In genomic region chr2:104848526-104848925, GRCh38 we compare ENCODE assay signal across 19 cellular contexts. TPM values are rescaled to one million over a fixed set of nuclear protein-coding genes. Genes with fewer than 3 reads are reported as not detected.
DNase-seq lines count a peak whose midpoint lies in the region; ATAC-seq and TF ChIP-seq lines count a peak whose summit lies in the region.
"Had no signal": no experiment of that assay in that cellular context is flagged by ENCODE, and none has a peak within 500 bp of the region (broad histone marks: within the 10 kb centered on the region; RNA-seq: fewer than 3 reads in every experiment).

No MANE protein-coding gene starts in this region.

- H3K4me1 Mint-ChIP-seq in brain (peaks cover 36% of the 10 kb centered on the region), mesothelial cell of epicardium (peaks cover 18% of the 10 kb centered on the region)

- TF ChIP-seq CTCF in GM12865 (IDR thresholded peaks at IDR 0.05; ENCODE audit: insufficient read depth, low read depth, low read length, missing control alignments) (no peak), brain (conservative IDR thresholded peaks at IDR 0.05) (no peak), mesothelial cell of epicardium (IDR thresholded peaks at IDR 0.05; ENCODE audit: unreplicated experiment) (no peak)

- no peak overlapping the region for H3K4me3 ChIP-seq in GM12865 (ENCODE audit: low read depth, low read length)
- H3K4me3 ChIP-seq: adrenal gland, vagina had no signal

- peak; percentile 30 for DNase-seq in GM12865 (ENCODE audit: low read depth)
- DNase-seq in medulla oblongata (ENCODE audit: extremely low spot score) = peak; percentile 49
- DNase-seq in mesothelial cell of epicardium (ENCODE audit: low spot score in 2 of 2, unreplicated experiment in 2 of 2) = no peak
- DNase-seq in NCI-H187 (lab: John Stamatoyannopoulos, UW) = no peak
- no peak for DNase-seq in NCI-H146 treated with DMSO at 0.1 percent for 48 hours (lab: John Stamatoyannopoulos, UW; ENCODE audit: unreplicated experiment)
- DNase-seq: activated CD4-positive, alpha-beta memory T cell treated with anti-CD3 and anti-CD28 coated beads, Interleukin-2, amount 10 ng/mL, durations not matched to agents 7 days and 5 days; adrenal gland; glutamatergic neuron; H7; mesenchymal stem cell; NCI-H2171; stimulated activated naive CD8-positive, alpha-beta T cell treated with anti-CD3 and anti-CD28 coated beads, Interleukin-15, amount 100 ng/mL, for 72 hours had no signal

- H3K9me3 Mint-ChIP-seq in brain = peaks cover 0 to 17% (median 0%) of the 10 kb centered on the region in 5 experiments
- H3K9me3 Mint-ChIP-seq in mesothelial cell of epicardium = no peaks in the 10 kb centered on the region
- H3K9me3 Mint-ChIP-seq: activated CD4-positive, alpha-beta memory T cell treated with anti-CD3 and anti-CD28 coated beads, Interleukin-2, amount 10 ng/mL, durations not matched to agents 7 days and 5 days; stimulated activated naive CD8-positive, alpha-beta T cell treated with anti-CD3 and anti-CD28 coated beads, Interleukin-15, amount 100 ng/mL, for 72 hours had no signal

- H3K4me3 Mint-ChIP-seq in brain (peak overlapping the region; percentile 89 to 98 (median 95)), mesothelial cell of epicardium (no peak overlapping the region)
- H3K4me3 Mint-ChIP-seq: activated CD4-positive, alpha-beta memory T cell treated with anti-CD3 and anti-CD28 coated beads, Interleukin-2, amount 10 ng/mL, durations not matched to agents 7 days and 5 days; stimulated activated naive CD8-positive, alpha-beta T cell treated with anti-CD3 and anti-CD28 coated beads, Interleukin-15, amount 100 ng/mL, for 72 hours had no signal

- H3K36me3 Mint-ChIP-seq in brain = no peaks in the 10 kb centered on the region
- no peaks in the 10 kb centered on the region for H3K36me3 Mint-ChIP-seq in mesothelial cell of epicardium

- peak overlapping the region; percentile 99 to 100 (median 99) for H3K27ac Mint-ChIP-seq in brain
- no peak overlapping the region for H3K27ac Mint-ChIP-seq in mesothelial cell of epicardium
- H3K27ac Mint-ChIP-seq: activated CD4-positive, alpha-beta memory T cell treated with anti-CD3 and anti-CD28 coated beads, Interleukin-2, amount 10 ng/mL, durations not matched to agents 7 days and 5 days; stimulated activated naive CD8-positive, alpha-beta T cell treated with anti-CD3 and anti-CD28 coated beads, Interleukin-15, amount 100 ng/mL, for 72 hours had no signal

- H3K27me3 Mint-ChIP-seq in brain (peaks cover 55% of the 10 kb centered on the region), mesothelial cell of epicardium (ENCODE audit: low read depth) (peaks cover 99% of the 10 kb centered on the region)

- ATAC-seq in HG02642 (IDR thresholded peaks at IDR 0.05; ENCODE audit: poor library complexity, unreplicated experiment) (peak; percentile 54), HG03108 (IDR thresholded peaks at IDR 0.05; ENCODE audit: unreplicated experiment) (no peak)
- ATAC-seq: esophagus mucosa; HepG2; stimulated activated naive CD8-positive, alpha-beta T cell treated with anti-CD3 and anti-CD28 coated beads, Interleukin-15, amount 100 ng/mL, for 72 hours had no signal

RNA-seq across cellular contexts. Expression of gene POU3F3, which starts 5.4 kb away (rescaled TPM):
- 23.8 TPM for polyA plus RNA-seq in brain (ENCODE audit: insufficient read depth, low read depth, low replicate concordance)
- not detected in 3 replicates for total RNA-seq in mesothelial cell of epicardium
- total RNA-seq: A673; activated CD4-positive, alpha-beta memory T cell treated with anti-CD3 and anti-CD28 coated beads, Interleukin-2, amount 10 ng/mL, durations not matched to agents 7 days and 5 days; esophagus mucosa; H7; HepG2; vagina had no signal
- polyA plus RNA-seq: HepG2 had no signal

Comparison
In these comparisons a context has a peak if more than half of its experiments do, and no peak if none do; other contexts are left out.
1. DNase-seq: peak in GM12865 (single experiment) and medulla oblongata (single experiment); none in mesothelial cell of epicardium (0 of 2), NCI-H187 (0 of 2) and NCI-H146 treated with DMSO at 0.1 percent for 48 hours (single experiment).